ENCODE assay signal across 9 cellular contexts in genomic region chr17:38897671-38898290, GRCh38. TPM values are rescaled to one million over a fixed set of nuclear protein-coding genes. Genes with fewer than 3 reads are reported as not detected.
DNase-seq lines count a peak whose midpoint lies in the region; ATAC-seq and TF ChIP-seq lines count a peak whose summit lies in the region.
"Had no signal": no experiment of that assay in that cellular context is flagged by ENCODE, and none has a peak within 500 bp of the region (broad histone marks: within the 10 kb centered on the region; RNA-seq: fewer than 3 reads in every experiment).

No MANE protein-coding gene starts in this region.

- TF ChIP-seq POLR2A in esophagus squamous epithelium (IDR thresholded peaks at IDR 0.05), result no peak

- H3K9me3 ChIP-seq in CD4-positive, alpha-beta memory T cell (ENCODE audit: control insufficient read depth in 1 of 2, low read length in 2 of 2), result no peaks in the 10 kb centered on the region
- H3K9me3 ChIP-seq in Panc1 (ENCODE audit: control insufficient read depth, insufficient read depth, low read depth, low read length), result no peaks in the 10 kb centered on the region
- H3K9me3 ChIP-seq in esophagus squamous epithelium, result no peaks in the 10 kb centered on the region

- peaks cover 47 to 80% (median 64%) of the 10 kb centered on the region in 4 donors for H3K4me1 Mint-ChIP-seq in CD4-positive, alpha-beta memory T cell
- H3K4me1 Mint-ChIP-seq in osteocyte (ENCODE audit: unreplicated experiment), result peaks cover 72% of the 10 kb centered on the region

- intact Hi-C loops in CD4-positive, alpha-beta memory T cell (cut with micrococcal nuclease), result loop anchor here (1.0 to 2.0 kb wide), 3 partner anchors 15 to 45 kb away; partner anchors contain the start of gene RPL23
- intact Hi-C loops in Panc1 (cut with micrococcal nuclease; ENCODE audit: unreplicated experiment), result no loop called here
- intact Hi-C loops in esophagus squamous epithelium (cut with DNase I), result no loop called here

- peak overlapping the region; percentile 90 to 98 (median 97) for H3K27ac Mint-ChIP-seq in CD4-positive, alpha-beta memory T cell
- H3K27ac Mint-ChIP-seq in osteocyte (ENCODE audit: unreplicated experiment), result peak overlapping the region; percentile 87

- no TSS peak for BruUV-seq in Panc1 (replicated peaks; lab: Mats Ljungman, UMichigan)

- in situ Hi-C loops in Panc1 (cut with HindIII; ENCODE audit: low pct_unique_long_range_greater_than_20kb, low sequenced_read_pairs), result no loop called here

- TF ChIP-seq CTCF in Panc1 (IDR thresholded peaks at IDR 0.05), result no peak
- peak in 1 of 6 experiments; percentile 2 for TF ChIP-seq CTCF in esophagus squamous epithelium (IDR thresholded peaks at IDR 0.05)
- no peak for TF ChIP-seq CTCF in osteocyte (IDR thresholded peaks at IDR 0.05)

- 57 to 73% methylated on average over 10 to 11 of the region's 12 CpGs for WGBS in esophagus squamous epithelium, 2 donors

- H3K4me3 Mint-ChIP-seq in CD4-positive, alpha-beta memory T cell, result peak overlapping the region; percentile 66 to 93 (median 88)
- H3K4me3 Mint-ChIP-seq in osteocyte (ENCODE audit: unreplicated experiment), result peak overlapping the region; percentile 51

- ATAC-seq in Panc1, result peak; percentile 22; the same call in 1 of the 2 replicates
- no peak for ATAC-seq in HG03025 (IDR thresholded peaks at IDR 0.05; ENCODE audit: low FRiP score, unreplicated experiment)

- H3K27ac ChIP-seq in CD4-positive, alpha-beta memory T cell (ENCODE audit: low read depth, low read length), result peak overlapping the region; percentile 85
- 0 out of 2 replicates have a peak overlapping the region, but pooled peaks have one; percentile 23 for H3K27ac ChIP-seq in Panc1 (ENCODE audit: low read length)
- H3K27ac ChIP-seq in esophagus squamous epithelium, result peak overlapping the region; percentile 42 to 78 (median 70)

- no peaks in the 10 kb centered on the region for H3K27me3 ChIP-seq in CD4-positive, alpha-beta memory T cell (ENCODE audit: insufficient read depth, low read length)
- H3K27me3 ChIP-seq in Panc1 (ENCODE audit: control insufficient read depth, insufficient read depth, low read length) (no peaks in the 10 kb centered on the region), esophagus squamous epithelium (no peaks in the 10 kb centered on the region)

- POLR2A ChIA-PET in CD4-positive, alpha-beta memory T cell (lab: Charles Lee; ENCODE audit: partially characterized antibody), result interaction anchor here (0.6 to 4.5 kb wide), 19 partner anchors 8 to 341 kb away, joined by 3 to 133 read pairs (median 4); partner anchors contain the start of genes CWC25, LASP1, LASP1NB and PSMB3
- POLR2A ChIA-PET in Panc1 (lab: Charles Lee) (no interaction called here), HEK293T (lab: Yijun Ruan, JAX) (interaction anchor here (0.7 to 2.2 kb wide), 3 partner anchors 13 to 44 kb away, joined by 3 to 8 read pairs (median 5); partner anchors contain the start of genes LASP1 and RPL23)

- peak overlapping the region in 1 of 2 donors; percentile 54 for H3K4me3 ChIP-seq in CD4-positive, alpha-beta memory T cell (ENCODE audit: low read length in 2 of 2)
- H3K4me3 ChIP-seq in Panc1 (ENCODE audit: low read depth in 2 of 2, low read length in 2 of 2) (no peak overlapping the region), esophagus squamous epithelium (no peak overlapping the region)

- no peaks in the 10 kb centered on the region for H3K27me3 Mint-ChIP-seq in CD4-positive, alpha-beta memory T cell
- no peaks in the 10 kb centered on the region for H3K27me3 Mint-ChIP-seq in osteocyte (ENCODE audit: unreplicated experiment)

- CTCF ChIA-PET in CD4-positive, alpha-beta memory T cell (lab: Charles Lee; ENCODE audit: partially characterized antibody), result interaction anchor here (0.8 to 6.4 kb wide), 5 partner anchors 12 to 85 kb away, joined by 3 to 41 read pairs (median 6); partner anchors contain the start of gene LASP1
- CTCF ChIA-PET in Panc1 (lab: Charles Lee), result interaction anchor here (0.6 kb wide), 1 partner anchor 130 kb away, joined by 3 read pairs; no protein-coding TSS in a partner anchor
- CTCF ChIA-PET in HEK293T (lab: Yijun Ruan, JAX), result no interaction called here

- peaks cover 4 to 42% of the 10 kb centered on the region in 2 donors for H3K36me3 Mint-ChIP-seq in CD4-positive, alpha-beta memory T cell
- peaks cover 20% of the 10 kb centered on the region for H3K36me3 Mint-ChIP-seq in osteocyte (ENCODE audit: unreplicated experiment)

- H3K4me1 ChIP-seq in CD4-positive, alpha-beta memory T cell (ENCODE audit: insufficient read depth, low read length), result peaks cover 91% of the 10 kb centered on the region
- H3K4me1 ChIP-seq in Panc1 (ENCODE audit: control insufficient read depth, insufficient read depth, low read length), result peaks cover 27% of the 10 kb centered on the region
- H3K4me1 ChIP-seq in esophagus squamous epithelium, result peaks cover 46 to 88% (median 67%) of the 10 kb centered on the region in 3 donors

- H3K36me3 ChIP-seq in CD4-positive, alpha-beta memory T cell (ENCODE audit: insufficient read depth, low read length), result peaks cover 19% of the 10 kb centered on the region
- H3K36me3 ChIP-seq in Panc1 (ENCODE audit: control insufficient read depth, insufficient read depth, low read length) (no peaks in the 10 kb centered on the region), esophagus squamous epithelium (peaks cover 16 to 99% (median 17%) of the 10 kb centered on the region in 3 donors)

- H3K9me3 Mint-ChIP-seq in CD4-positive, alpha-beta memory T cell, result no peaks in the 10 kb centered on the region
- no peaks in the 10 kb centered on the region for H3K9me3 Mint-ChIP-seq in osteocyte (ENCODE audit: unreplicated experiment)

- DNase-seq in CD4-positive, alpha-beta memory T cell, result no peak
- DNase-seq in Panc1 (ENCODE audit: low read depth, low spot score) (no peak), esophagus squamous epithelium (lab: John Stamatoyannopoulos, UW) (no peak), osteocyte (ENCODE audit: extremely low spot score, unreplicated experiment) (peak; percentile 88), iPS-NIHi11 (ENCODE audit: low spot score) (no peak), NCI-H146 (lab: John Stamatoyannopoulos, UW) (no peak), HEK293T (ENCODE audit: extremely low spot score) (no peak)
- DNase-seq: NCI-H187 treated with DMSO at 0.1 percent for 48 hours had no signal

TF ChIP-seq in HEK293T, 16 proteins besides CTCF, POLR2A, EP300 and RAD21:
- TF ChIP-seq CTBP1 (IDR thresholded peaks at IDR 0.05; ENCODE audit: borderline replicate concordance) (no peak), FOXK2 (IDR thresholded peaks at IDR 0.05) (no peak), PKNOX1 (IDR thresholded peaks at IDR 0.05) (no peak), ZNF384 (IDR thresholded peaks at IDR 0.05) (no peak), L3MBTL2 (conservative IDR thresholded peaks at IDR 0.05) (no peak), FOXA1 (IDR thresholded peaks at IDR 0.05) (no peak), LEF1 (IDR thresholded peaks at IDR 0.05; ENCODE audit: borderline replicate concordance) (no peak), SP1 (IDR thresholded peaks at IDR 0.05) (no peak), ARNT (IDR thresholded peaks at IDR 0.05) (no peak), ELF4 (IDR thresholded peaks at IDR 0.05) (no peak), TARDBP (IDR thresholded peaks at IDR 0.05) (no peak), SUZ12 (IDR thresholded peaks at IDR 0.05) (no peak), NFRKB (IDR thresholded peaks at IDR 0.05) (no peak), HDGF (IDR thresholded peaks at IDR 0.05; ENCODE audit: borderline replicate concordance) (no peak), FOXM1 (IDR thresholded peaks at IDR 0.05; ENCODE audit: borderline replicate concordance) (no peak), BHLHE40 (IDR thresholded peaks at IDR 0.05; ENCODE audit: borderline replicate concordance) (no peak)

RNA-seq across cellular contexts. Expression of gene LASP1, which starts 27.9 kb away (rescaled TPM):
- total RNA-seq in CD4-positive, alpha-beta memory T cell, result 100 to 1,000 TPM; 120 to 122 TPM
- 10 to 100 TPM; 32.1 to 65.3 TPM for polyA plus RNA-seq in CD4-positive, alpha-beta memory T cell
- total RNA-seq in Panc1 (2021; ENCODE audit: unreplicated experiment) (112 TPM), esophagus squamous epithelium (10 to 100 TPM; 44.3 to 66.0 (median 51.9) TPM), osteocyte (402 and 409 TPM in 2 replicates)
- polyA plus RNA-seq in Panc1 (2012; ENCODE audit: insufficient read length), result 117 TPM

RNA-seq across cellular contexts. Expression of gene RPL23, which starts 44.3 kb away (rescaled TPM):
- 1,000 to 10,000 TPM; 1,511 to 1,572 TPM for total RNA-seq in CD4-positive, alpha-beta memory T cell
- polyA plus RNA-seq in CD4-positive, alpha-beta memory T cell, result 1,000 to 10,000 TPM in 1 of 2 donors, 100 to 1,000 TPM in 1; 728 to 1,314 TPM
- total RNA-seq in Panc1 (2021; ENCODE audit: unreplicated experiment) (649 TPM), esophagus squamous epithelium (1,000 to 10,000 TPM in 3 of 4 donors, 100 to 1,000 TPM in 1; 998 to 2,109 (median 1,205) TPM), osteocyte (1,245 and 1,310 TPM in 2 replicates)
- 684 TPM for polyA plus RNA-seq in Panc1 (2012; ENCODE audit: insufficient read length)

Comparison
In these comparisons a context has a peak if more than half of its experiments do, and no peak if none do; other contexts are left out.
1. H3K27ac ChIP-seq: peak in every context shown above with its lines; median percentile 85 in CD4-positive, alpha-beta memory T cell; 70 in esophagus squamous epithelium; 23 in Panc1.